Comparison of ENCODE assay signal across 14 cellular contexts in genomic region chr22:27476729-27477128, GRCh38.
DNase-seq lines count a peak whose midpoint lies in the region; ATAC-seq and TF ChIP-seq lines count a peak whose summit lies in the region.
"Had no signal": no experiment of that assay in that cellular context is flagged by ENCODE, and none has a peak within 500 bp of the region (broad histone marks: within the 10 kb centered on the region; RNA-seq: fewer than 3 reads in every experiment).

No MANE protein-coding gene starts in this region.

- no peak for TF ChIP-seq CTCF in foreskin keratinocyte (conservative IDR thresholded peaks at IDR 0.05)
- no peak for TF ChIP-seq CTCF in Peyer's patch (IDR thresholded peaks at IDR 0.05)

- H3K27me3 ChIP-seq in foreskin keratinocyte = no peaks in the 10 kb centered on the region
- H3K27me3 ChIP-seq in Peyer's patch = no peaks in the 10 kb centered on the region

- ATAC-seq in foreskin keratinocyte (peak; percentile 46), GM19324 (IDR thresholded peaks at IDR 0.05; ENCODE audit: low FRiP score, unreplicated experiment) (no peak)
- ATAC-seq: K562; natural killer cell treated with Interleukin-12 subunit alpha and Interleukin-12 subunit beta and Interleukin-15 and Interleukin-18, amount 100 ng/mL, for 72 hours had no signal

- H3K9me3 ChIP-seq in Peyer's patch = no peaks in the 10 kb centered on the region

- no peak overlapping the region for H3K4me3 ChIP-seq in Peyer's patch
- H3K4me3 ChIP-seq: dorsolateral prefrontal cortex, K562 had no signal

- no peaks in the 10 kb centered on the region for H3K36me3 ChIP-seq in Peyer's patch

- DNase-seq in H4 (ENCODE audit: low spot score) = peak; percentile 45
- DNase-seq in T1000 (lab: John Stamatoyannopoulos, UW) = peak; percentile 37
- peak; percentile 86 to 91 for DNase-seq in foreskin keratinocyte
- DNase-seq in renal cortical epithelial cell (ENCODE audit: low read depth) = peak; percentile 82
- DNase-seq in NCI-H526 treated with DMSO at 0.1 percent for 48 hours (lab: John Stamatoyannopoulos, UW) = no peak
- no peak for DNase-seq in Peyer's patch
- DNase-seq in activated CD4-positive, CD25-positive, alpha-beta regulatory T cell treated with anti-CD3 and anti-CD28 coated beads, Interleukin-2, amount 50 U/mL, for 72 hours = no peak
- DNase-seq: activated naive CD4-positive, alpha-beta T cell treated with Interleukin-2 at 50 U/mL for 16 hours; dorsolateral prefrontal cortex; NCI-H345; stimulated activated CD4-positive, alpha-beta T cell treated with anti-CD3 and anti-CD28 coated beads, Interleukin-1b, Interleukin-23, amount 100 ng/mL, for 48 hours had no signal

- H3K4me1 ChIP-seq in foreskin keratinocyte (peaks cover 14% of the 10 kb centered on the region), Peyer's patch (no peaks in the 10 kb centered on the region)

- TF ChIP-seq POLR2A in Peyer's patch (IDR thresholded peaks at IDR 0.05) = no peak

- H3K27ac ChIP-seq in foreskin keratinocyte (peak overlapping the region; percentile 97), Peyer's patch (no peak overlapping the region)
- H3K27ac ChIP-seq: dorsolateral prefrontal cortex had no signal

Comparison
In these comparisons a context has a peak if more than half of its experiments do, and no peak if none do; other contexts are left out.
1. DNase-seq: peak in H4 (single experiment), T1000 (single experiment), foreskin keratinocyte (2 of 2) and renal cortical epithelial cell (single experiment); none in NCI-H526 treated with DMSO at 0.1 percent for 48 hours (single experiment), Peyer's patch (0 of 3) and activated CD4-positive, CD25-positive, alpha-beta regulatory T cell treated with anti-CD3 and anti-CD28 coated beads, Interleukin-2, amount 50 U/mL, for 72 hours (single experiment).